ENCODE assay signal across 14 cellular contexts in genomic region chr9:128556276-128556675, GRCh38. TPM values are rescaled to one million over a fixed set of nuclear protein-coding genes. Genes with fewer than 3 reads are reported as not detected.
DNase-seq lines count a peak whose midpoint lies in the region; ATAC-seq and TF ChIP-seq lines count a peak whose summit lies in the region.
"Had no signal": no experiment of that assay in that cellular context is flagged by ENCODE, and none has a peak within 500 bp of the region (broad histone marks: within the 10 kb centered on the region; RNA-seq: fewer than 3 reads in every experiment).

No MANE protein-coding gene starts in this region.

- ATAC-seq in IMR-90 (ENCODE audit: low read depth) (no peak), lower lobe of right lung (no peak), psoas muscle (no peak)
- ATAC-seq in activated naive CD4-positive, alpha-beta T cell treated with anti-CD3 and anti-CD28 coated beads, Interleukin-2, amount 50 U/mL, for 72 hours = no peak
- ATAC-seq: stimulated activated naive B cell treated with anti-CD40 and anti-IgM and Interleukin-4, amounts not matched to agents 10 μg/mL and 1 μg/mL and 100 μg/mL, for 72 hours had no signal

- H4K5ac ChIP-seq in IMR-90 (ENCODE audit: low read depth, low read length) = no peak overlapping the region

- TF ChIP-seq POLR2A in IMR-90 (IDR thresholded peaks at IDR 0.05; ENCODE audit: low read depth, low read length) = no peak

- no peak overlapping the region for H3K18ac ChIP-seq in IMR-90 (ENCODE audit: low read depth, low read length)

- no peak for TF ChIP-seq RAD21 in IMR-90 (IDR thresholded peaks at IDR 0.05; ENCODE audit: low read length)

- H4K91ac ChIP-seq in IMR-90 (ENCODE audit: insufficient read depth, low read depth, low read length) = no peak overlapping the region

- POLR2A ChIA-PET in IMR-90 (lab: Charles Lee; ENCODE audit: unreplicated experiment) = interaction anchor here (0.5 to 0.7 kb wide), 2 partner anchors 66 to 223 kb away, joined by 3 to 6 read pairs; no protein-coding TSS in a partner anchor

- no peak overlapping the region for H3K4me2 ChIP-seq in IMR-90 (ENCODE audit: low read depth, low read length)

- no TSS peak for BruUV-seq in IMR-90 (replicated peaks; lab: Mats Ljungman, UMichigan)

- intact Hi-C loops in IMR-90 (cut with micrococcal nuclease) = no loop called here
- intact Hi-C loops in lower lobe of right lung (cut with DNase I) = no loop called here
- intact Hi-C loops in psoas muscle (cut with DNase I) = loop anchor here in 1 of 2 donors (5.0 kb wide), 1 partner anchor 99 kb away; the partner anchor contains the start of gene ODF2

- peaks cover 65% of the 10 kb centered on the region for H4K20me1 ChIP-seq in IMR-90 (ENCODE audit: insufficient read depth, low read length)

- H3K9ac ChIP-seq in IMR-90 (ENCODE audit: low read depth, low read length) = no peak overlapping the region

- in situ Hi-C loops in IMR-90 (cut with MboI; ENCODE audit: low sequenced_read_pairs) = loop anchor here (10.0 kb wide), 1 partner anchor 261 kb away; no protein-coding TSS in a partner anchor

- TF ChIP-seq CTCF in IMR-90 (conservative IDR thresholded peaks at IDR 0.05; ENCODE audit: low read depth, low read length) = no peak
- no peak for TF ChIP-seq CTCF in lower lobe of right lung (IDR thresholded peaks at IDR 0.05)
- TF ChIP-seq CTCF in psoas muscle (IDR thresholded peaks at IDR 0.05) = no peak

- peak overlapping the region; percentile 5; the same call in 1 of the 2 replicates for H3K23ac ChIP-seq in IMR-90 (ENCODE audit: low read depth, low read length)

- no peaks in the 10 kb centered on the region for H3K9me3 ChIP-seq in IMR-90 (ENCODE audit: control insufficient read depth, insufficient read depth, low read length)
- H3K9me3 ChIP-seq in lower lobe of right lung = no peaks in the 10 kb centered on the region
- no peaks in the 10 kb centered on the region for H3K9me3 ChIP-seq in psoas muscle
- H3K9me3 ChIP-seq: HAP-1 had no signal

- H3K36me3 ChIP-seq in IMR-90 (ENCODE audit: control insufficient read depth, insufficient read depth, low read length) (0 out of 2 replicates have a peak, but pooled peaks cover 1% of the 10 kb centered on the region), lower lobe of right lung (no peaks in the 10 kb centered on the region), psoas muscle (ENCODE audit: insufficient read depth in 1 of 2, low read depth in 1 of 2) (no peaks in the 10 kb centered on the region)

- H2AK9ac ChIP-seq in IMR-90 (replicated peaks; ENCODE audit: low read depth, low read length, poor library complexity) = no peak overlapping the region

- no peak overlapping the region for H2BK120ac ChIP-seq in IMR-90 (ENCODE audit: low read depth, low read length)

- no peak overlapping the region for H3K27ac Mint-ChIP-seq in activated naive CD4-positive, alpha-beta T cell treated with anti-CD3 and anti-CD28 coated beads, Interleukin-2, amount 50 U/mL, for 72 hours
- H3K27ac Mint-ChIP-seq: CD14-positive monocyte; stimulated activated naive B cell treated with anti-CD40 and anti-IgM and Interleukin-4, amounts not matched to agents 10 μg/mL and 1 μg/mL and 100 μg/mL, for 72 hours had no signal

- WGBS in IMR-90 (ENCODE audit: extremely low coverage in 2 of 2, insufficient read length in 1 of 2), 2 experiments = no CpG with 5 or more reads among the region's 2 CpGs
- 78 to 94% (median 92%) methylated on average over 2 of the region's 2 CpGs for WGBS in psoas muscle, 3 donors

- H2AK5ac ChIP-seq in IMR-90 (ENCODE audit: low read depth, low read length) = no peak overlapping the region

- peaks cover 6% of the 10 kb centered on the region for H3K4me1 ChIP-seq in IMR-90 (ENCODE audit: control insufficient read depth, insufficient read depth, low read length)
- H3K4me1 ChIP-seq in lower lobe of right lung = peaks cover 84% of the 10 kb centered on the region
- H3K4me1 ChIP-seq in psoas muscle = peaks cover 56% of the 10 kb centered on the region

- H3K27me3 ChIP-seq in IMR-90 (ENCODE audit: control insufficient read depth, insufficient read depth, low read length) (no peaks in the 10 kb centered on the region), lower lobe of right lung (ENCODE audit: low read depth) (no peaks in the 10 kb centered on the region), psoas muscle (ENCODE audit: insufficient read depth in 3 of 3, low read length in 2 of 3) (no peaks in the 10 kb centered on the region)

- peaks cover 0 to 7% of the 10 kb centered on the region in 2 donors for H3K36me3 Mint-ChIP-seq in activated naive CD4-positive, alpha-beta T cell treated with anti-CD3 and anti-CD28 coated beads, Interleukin-2, amount 50 U/mL, for 72 hours

- no peaks in the 10 kb centered on the region; the same call in 1 of the 2 replicates for H3K9me1 ChIP-seq in IMR-90 (ENCODE audit: insufficient read depth, low read length)

- no peak overlapping the region for H2BK5ac ChIP-seq in IMR-90 (ENCODE audit: low read depth, low read length, poor library complexity, severe bottlenecking)

- no peak overlapping the region for H2BK15ac ChIP-seq in IMR-90 (ENCODE audit: low read depth, low read length)

- dilution Hi-C loops in IMR-90 (cut with HindIII; ENCODE audit: low sequenced_read_pairs, unreplicated experiment) = no loop called here

- H3K79me1 ChIP-seq in IMR-90 (ENCODE audit: low read depth in 1 of 2, low read length in 2 of 2) = peaks cover 3 to 56% of the 10 kb centered on the region in 2 experiments; a peak in 3 of 4 replicates

- H2BK20ac ChIP-seq in IMR-90 (ENCODE audit: low read depth, low read length) = no peak overlapping the region

- DNase-seq in CD1c-positive myeloid dendritic cell (ENCODE audit: extremely low spot score) (peak; percentile 18), IMR-90 (no peak), caudate nucleus (lab: John Stamatoyannopoulos, UW) (no peak), lower lobe of right lung (no peak), NCI-H524 treated with DMSO at 0.1 percent for 48 hours (lab: John Stamatoyannopoulos, UW) (no peak), HuH-7 (ENCODE audit: low spot score) (no peak), psoas muscle (no peak)
- DNase-seq in activated naive CD4-positive, alpha-beta T cell treated with anti-CD3 and anti-CD28 coated beads, Interleukin-2, amount 50 U/mL, for 72 hours (ENCODE audit: low spot score in 2 of 2) = no peak
- DNase-seq: activated CD8-positive, alpha-beta memory T cell treated with anti-CD3 and anti-CD28 coated beads, Interleukin-2, amount 50 U/mL, for 48 hours; NCI-H2081; stimulated activated CD4-positive, alpha-beta T cell treated with anti-CD3 and anti-CD28 coated beads, Interleukin-4, amount 100 ng/mL, for 4 hours; stimulated activated naive B cell treated with anti-CD40 and anti-IgM and Interleukin-4, amounts not matched to agents 10 μg/mL and 1 μg/mL and 100 μg/mL, for 72 hours had no signal

- no peak overlapping the region for H3K4me3 ChIP-seq in IMR-90 (ENCODE audit: insufficient read depth, low read depth, low read length)
- no peak overlapping the region for H3K4me3 ChIP-seq in lower lobe of right lung
- no peak overlapping the region for H3K4me3 ChIP-seq in psoas muscle
- H3K4me3 ChIP-seq: HAP-1 had no signal

- CTCF ChIA-PET in IMR-90 (lab: Yijun Ruan, JAX) = interaction anchor here (1.0 kb wide), 1 partner anchor 194 kb away, joined by 3 read pairs; no protein-coding TSS in a partner anchor

- no peak overlapping the region for H2AFZ ChIP-seq in IMR-90 (replicated peaks; ENCODE audit: low read length, poor library complexity)

- no peak overlapping the region for H4K8ac ChIP-seq in IMR-90 (ENCODE audit: low read depth in 2 of 2, low read length in 2 of 2)

- H3K27ac ChIP-seq in IMR-90 (ENCODE audit: insufficient read depth, low read length) = no peak overlapping the region
- H3K27ac ChIP-seq in caudate nucleus (ENCODE audit: low read depth, low read length) = peak overlapping the region; percentile 9
- peak overlapping the region; percentile 96 for H3K27ac ChIP-seq in lower lobe of right lung
- H3K27ac ChIP-seq in psoas muscle = no peak overlapping the region

- no peak overlapping the region for H3K14ac ChIP-seq in IMR-90 (replicated peaks; ENCODE audit: low read depth, low read length)

- no peak overlapping the region for H3K4ac ChIP-seq in IMR-90 (ENCODE audit: low read depth, low read length)

- H3K9me3 Mint-ChIP-seq in activated naive CD4-positive, alpha-beta T cell treated with anti-CD3 and anti-CD28 coated beads, Interleukin-2, amount 50 U/mL, for 72 hours = no peaks in the 10 kb centered on the region
- H3K9me3 Mint-ChIP-seq: CD14-positive monocyte; stimulated activated naive B cell treated with anti-CD40 and anti-IgM and Interleukin-4, amounts not matched to agents 10 μg/mL and 1 μg/mL and 100 μg/mL, for 72 hours had no signal

- H3K56ac ChIP-seq in IMR-90 (ENCODE audit: extremely low read depth, insufficient read depth, low read length) = no peak overlapping the region

TF ChIP-seq in IMR-90, 13 proteins besides CTCF, POLR2A, EP300 and RAD21 (continues in another document):
- TF ChIP-seq MAFK (IDR thresholded peaks at IDR 0.05; ENCODE audit: low read depth, low read length) = no peak
- no peak for TF ChIP-seq MAZ (IDR thresholded peaks at IDR 0.05; ENCODE audit: borderline replicate concordance, low read depth, low read length)
- TF ChIP-seq, protein P1, sequence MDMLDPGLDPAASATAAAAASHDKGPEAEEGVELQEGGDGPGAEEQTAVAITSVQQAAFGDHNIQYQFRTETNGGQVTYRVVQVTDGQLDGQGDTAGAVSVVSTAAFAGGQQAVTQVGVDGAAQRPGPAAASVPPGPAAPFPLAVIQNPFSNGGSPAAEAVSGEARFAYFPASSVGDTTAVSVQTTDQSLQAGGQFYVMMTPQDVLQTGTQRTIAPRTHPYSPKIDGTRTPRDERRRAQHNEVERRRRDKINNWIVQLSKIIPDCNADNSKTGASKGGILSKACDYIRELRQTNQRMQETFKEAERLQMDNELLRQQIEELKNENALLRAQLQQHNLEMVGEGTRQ (IDR thresholded peaks at IDR 0.05; ENCODE audit: low read depth, low read length) = no peak
- no peak for TF ChIP-seq CEBPB (IDR thresholded peaks at IDR 0.05; ENCODE audit: low read depth, low read length)

RNA-seq across cellular contexts. Expression of gene SPTAN1, which starts 3.9 kb away (rescaled TPM):
- total RNA-seq in IMR-90 (2012; rRNA removed) (327 and 345 TPM in 2 replicates), lower lobe of right lung (305 TPM), psoas muscle (10 to 100 TPM; 42.6 to 91.4 (median 56.2) TPM)
- polyA plus RNA-seq in IMR-90 (2012; rRNA removed) (275 and 316 TPM in 2 replicates), psoas muscle (10 to 100 TPM; 18.1 to 30.7 (median 26.4) TPM)
- 177 and 253 TPM in 2 replicates for polyA plus RNA-seq in IMR-90 (2012; cell fraction: cytosol; rRNA removed)
- 798 and 1,000 TPM in 2 replicates for polyA plus RNA-seq in IMR-90 (2012; cell fraction: nucleus; rRNA removed; ENCODE audit: low replicate concordance)
- total RNA-seq in activated naive CD4-positive, alpha-beta T cell treated with anti-CD3 and anti-CD28 coated beads, Interleukin-2, amount 50 U/mL, for 72 hours = 100 to 1,000 TPM; 242 to 278 TPM

RNA-seq across cellular contexts. Expression of gene GLE1, which starts 51.8 kb away (rescaled TPM):
- total RNA-seq in IMR-90 (2012; rRNA removed) (35.3 and 39.4 TPM in 2 replicates), lower lobe of right lung (24.5 TPM), psoas muscle (10 to 100 TPM; 16.1 to 25.7 (median 23.5) TPM)
- polyA plus RNA-seq in IMR-90 (2012; rRNA removed) (13.2 and 14.3 TPM in 2 replicates), psoas muscle (10 to 100 TPM; 10.3 to 29.5 (median 13.2) TPM)
- polyA plus RNA-seq in IMR-90 (2012; cell fraction: cytosol; rRNA removed) = 7.3 and 10.2 TPM in 2 replicates
- 9.6 and 15.5 TPM in 2 replicates for polyA plus RNA-seq in IMR-90 (2012; cell fraction: nucleus; rRNA removed; ENCODE audit: low replicate concordance)
- 10 to 100 TPM; 51.4 to 57.0 TPM for total RNA-seq in activated naive CD4-positive, alpha-beta T cell treated with anti-CD3 and anti-CD28 coated beads, Interleukin-2, amount 50 U/mL, for 72 hours

Comparison
In these comparisons a context has a peak if more than half of its experiments do, and no peak if none do; other contexts are left out.
1. H3K27ac ChIP-seq: peak in caudate nucleus (single experiment) and lower lobe of right lung (single experiment); none in IMR-90 (single experiment) and psoas muscle (single experiment).